8 cellular contexts compared by ENCODE assay signal in the genomic region with DNA sequence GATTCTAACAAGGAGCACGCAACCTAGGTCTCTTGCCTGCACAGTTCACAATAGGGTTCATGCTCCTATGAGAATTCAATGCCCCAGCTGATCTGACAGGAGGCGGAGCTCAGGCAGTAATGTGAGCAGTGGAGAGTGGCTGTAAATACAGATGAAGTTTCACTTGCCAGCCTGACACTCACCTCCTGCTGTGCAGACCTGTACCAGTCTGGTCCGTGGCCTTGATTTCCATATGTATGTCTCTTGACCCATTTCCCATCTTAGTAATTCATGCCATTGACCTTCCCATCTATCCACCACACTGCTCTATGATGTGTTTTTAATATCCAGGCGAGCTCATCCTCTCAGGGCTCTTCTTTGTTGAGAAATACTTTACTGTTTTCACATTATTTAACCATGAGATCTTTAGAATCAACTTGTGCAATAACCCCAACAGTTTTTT.
DNase-seq lines count a peak whose midpoint lies in the region; ATAC-seq lines count a peak whose summit lies in the region.

No MANE protein-coding gene starts in this region.

- peaks cover 8% of the 10 kb centered on the region for H3K36me3 Mint-ChIP-seq in activated T-helper 1 cell treated with anti-CD3 and anti-CD28 coated beads, Interleukin-12 subunit alpha, Interleukin-12 subunit beta, Interleukin-2, Interleukin-4 antibody, amounts not matched to agents 30 ng/mL and 10 ng/mL and 1 ng/mL, durations not matched to agents 14 hours and 24 hours and 36 hours (ENCODE audit: low read depth)

- ATAC-seq in GM18519 (IDR thresholded peaks at IDR 0.05; ENCODE audit: low FRiP score, unreplicated experiment): peak; percentile 66
- peak; percentile 85 for ATAC-seq in HG02885 (IDR thresholded peaks at IDR 0.05; ENCODE audit: poor library complexity, unreplicated experiment)

- no peak overlapping the region for H3K27ac Mint-ChIP-seq in activated T-helper 1 cell treated with anti-CD3 and anti-CD28 coated beads, Interleukin-12 subunit alpha, Interleukin-12 subunit beta, Interleukin-2, Interleukin-4 antibody, amounts not matched to agents 30 ng/mL and 10 ng/mL and 1 ng/mL, durations not matched to agents 14 hours and 24 hours and 36 hours

- H3K4me1 Mint-ChIP-seq in activated T-helper 1 cell treated with anti-CD3 and anti-CD28 coated beads, Interleukin-12 subunit alpha, Interleukin-12 subunit beta, Interleukin-2, Interleukin-4 antibody, amounts not matched to agents 30 ng/mL and 10 ng/mL and 1 ng/mL, durations not matched to agents 14 hours and 24 hours and 36 hours (ENCODE audit: low read depth): peaks cover 36% of the 10 kb centered on the region

- no peaks in the 10 kb centered on the region for H3K27me3 Mint-ChIP-seq in activated T-helper 1 cell treated with anti-CD3 and anti-CD28 coated beads, Interleukin-12 subunit alpha, Interleukin-12 subunit beta, Interleukin-2, Interleukin-4 antibody, amounts not matched to agents 30 ng/mL and 10 ng/mL and 1 ng/mL, durations not matched to agents 14 hours and 24 hours and 36 hours (ENCODE audit: insufficient read depth)

- H3K9me3 Mint-ChIP-seq in activated T-helper 1 cell treated with anti-CD3 and anti-CD28 coated beads, Interleukin-12 subunit alpha, Interleukin-12 subunit beta, Interleukin-2, Interleukin-4 antibody, amounts not matched to agents 30 ng/mL and 10 ng/mL and 1 ng/mL, durations not matched to agents 14 hours and 24 hours and 36 hours: no peaks in the 10 kb centered on the region

- intact Hi-C loops in activated T-helper 1 cell treated with anti-CD3 and anti-CD28 coated beads, Interleukin-12 subunit alpha, Interleukin-12 subunit beta, Interleukin-2, Interleukin-4 antibody, amounts not matched to agents 30 ng/mL and 10 ng/mL and 1 ng/mL, durations not matched to agents 14 hours and 24 hours and 36 hours (cut with micrococcal nuclease): no loop called here

- peak; percentile 18 for DNase-seq in AG08395 (ENCODE audit: low spot score)
- peak; percentile 50 for DNase-seq in NCI-H2171 (lab: John Stamatoyannopoulos, UW)
- peak; percentile 56 for DNase-seq in fibroblast of peridontal ligament (ENCODE audit: extremely low read depth)
- no peak for DNase-seq in activated T-helper 1 cell treated with anti-CD3 and anti-CD28 coated beads, Interleukin-12 subunit alpha, Interleukin-12 subunit beta, Interleukin-2, Interleukin-4 antibody, amounts not matched to agents 30 ng/mL and 10 ng/mL and 1 ng/mL, durations not matched to agents 14 hours and 24 hours and 36 hours (ENCODE audit: low spot score)
- DNase-seq in activated T-cell treated with anti-CD3 and anti-CD28 coated beads, Interleukin-2, amount 50 U/mL, for 1 hour: no peak
- DNase-seq in activated T-cell treated with anti-CD3 and anti-CD28 coated beads, Interleukin-2, amount 50 U/mL, for 48 hours: no peak

- no peak overlapping the region for H3K4me3 Mint-ChIP-seq in activated T-helper 1 cell treated with anti-CD3 and anti-CD28 coated beads, Interleukin-12 subunit alpha, Interleukin-12 subunit beta, Interleukin-2, Interleukin-4 antibody, amounts not matched to agents 30 ng/mL and 10 ng/mL and 1 ng/mL, durations not matched to agents 14 hours and 24 hours and 36 hours

Comparison
In these comparisons a context has a peak if more than half of its experiments do, and no peak if none do; other contexts are left out.
1. DNase-seq: peak in AG08395 (single experiment), NCI-H2171 (single experiment) and fibroblast of peridontal ligament (single experiment); none in activated T-helper 1 cell treated with anti-CD3 and anti-CD28 coated beads, Interleukin-12 subunit alpha, Interleukin-12 subunit beta, Interleukin-2, Interleukin-4 antibody, amounts not matched to agents 30 ng/mL and 10 ng/mL and 1 ng/mL, durations not matched to agents 14 hours and 24 hours and 36 hours (single experiment), activated T-cell treated with anti-CD3 and anti-CD28 coated beads, Interleukin-2, amount 50 U/mL, for 1 hour (single experiment) and activated T-cell treated with anti-CD3 and anti-CD28 coated beads, Interleukin-2, amount 50 U/mL, for 48 hours (0 of 2).